7 cellular contexts compared by ENCODE assay signal in genomic region chr7:129530881-129531391, GRCh38. TPM values are rescaled to one million over a fixed set of nuclear protein-coding genes. Genes with fewer than 3 reads are reported as not detected.
DNase-seq lines count a peak whose midpoint lies in the region; ATAC-seq and TF ChIP-seq lines count a peak whose summit lies in the region.

No MANE protein-coding gene starts in this region.

- in situ Hi-C loops in IMR-90 (cut with MboI; ENCODE audit: low sequenced_read_pairs), result no loop called here

- no TSS peak for BruUV-seq in IMR-90 (replicated peaks; lab: Mats Ljungman, UMichigan)

- no peak overlapping the region for H3K23ac ChIP-seq in IMR-90 (ENCODE audit: low read depth, low read length)

- DNase-seq in IMR-90, result peak; percentile 80
- peak; percentile 24 for DNase-seq in activated CD8-positive, alpha-beta memory T cell treated with anti-CD3 and anti-CD28 coated beads, Interleukin-2, amount 50 U/mL, for 4 hours
- peak; percentile 63 for DNase-seq in glomerular visceral epithelial cell (ENCODE audit: extremely low spot score)
- DNase-seq in stimulated activated CD8-positive, alpha-beta memory T cell treated with anti-CD3 and anti-CD28 coated beads, Interleukin-4, amount 100 ng/mL, for 48 hours, result peak; percentile 59
- DNase-seq in DMS79 treated with DMSO at 0.1 percent for 48 hours (lab: John Stamatoyannopoulos, UW), result no peak
- DNase-seq in sigmoid colon, result no peak
- no peak for DNase-seq in COLO829 (ENCODE audit: low spot score)

- H3K14ac ChIP-seq in IMR-90 (replicated peaks; ENCODE audit: low read depth, low read length), result no peak overlapping the region

- H3K9me1 ChIP-seq in IMR-90 (ENCODE audit: insufficient read depth, low read length), result 0 out of 2 replicates have a peak, but pooled peaks cover 3% of the 10 kb centered on the region

- H3K9me3 ChIP-seq in IMR-90 (ENCODE audit: control insufficient read depth, insufficient read depth, low read length), result no peaks in the 10 kb centered on the region
- no peaks in the 10 kb centered on the region for H3K9me3 ChIP-seq in sigmoid colon

- TF ChIP-seq POLR2A in IMR-90 (IDR thresholded peaks at IDR 0.05; ENCODE audit: low read depth, low read length) (no peak), sigmoid colon (IDR thresholded peaks at IDR 0.05) (no peak)

- TF ChIP-seq CTCF in IMR-90 (conservative IDR thresholded peaks at IDR 0.05; ENCODE audit: low read depth, low read length) (no peak), sigmoid colon (IDR thresholded peaks at IDR 0.05) (no peak)

- no peak overlapping the region for H3K56ac ChIP-seq in IMR-90 (ENCODE audit: extremely low read depth, insufficient read depth, low read length)

- no peak overlapping the region for H3K18ac ChIP-seq in IMR-90 (ENCODE audit: low read depth, low read length)

- H3K27me3 ChIP-seq in IMR-90 (ENCODE audit: control insufficient read depth, insufficient read depth, low read length) (no peaks in the 10 kb centered on the region), sigmoid colon (no peaks in the 10 kb centered on the region)

- H3K27ac ChIP-seq in IMR-90 (ENCODE audit: insufficient read depth, low read length) (no peak overlapping the region), sigmoid colon (no peak overlapping the region)

- no peak overlapping the region for H4K5ac ChIP-seq in IMR-90 (ENCODE audit: low read depth, low read length)

- H4K20me1 ChIP-seq in IMR-90 (ENCODE audit: insufficient read depth, low read length), result no peaks in the 10 kb centered on the region

- H2BK20ac ChIP-seq in IMR-90 (ENCODE audit: low read depth, low read length), result no peak overlapping the region

- no peak overlapping the region for H2AFZ ChIP-seq in IMR-90 (replicated peaks; ENCODE audit: low read length, poor library complexity)

- no CpG with 5 or more reads among the region's 3 CpGs for WGBS in IMR-90 (ENCODE audit: extremely low coverage in 2 of 2, insufficient read length in 1 of 2), 2 experiments
- WGBS in sigmoid colon, 2 donors, result 70 to 83% methylated on average over 3 of the region's 3 CpGs

- no peak overlapping the region for H2BK120ac ChIP-seq in IMR-90 (ENCODE audit: low read depth, low read length)

- dilution Hi-C loops in IMR-90 (cut with HindIII; ENCODE audit: low sequenced_read_pairs, unreplicated experiment), result no loop called here

- TF ChIP-seq EP300 in sigmoid colon (IDR thresholded peaks at IDR 0.05), result no peak

- POLR2A ChIA-PET in IMR-90 (lab: Charles Lee; ENCODE audit: unreplicated experiment), result no interaction called here

- peak; percentile 53 for ATAC-seq in IMR-90 (ENCODE audit: low read depth)

- H2BK15ac ChIP-seq in IMR-90 (ENCODE audit: low read depth, low read length), result no peak overlapping the region; the same call in 2 of the 3 replicates

- no peaks in the 10 kb centered on the region for H3K4me1 ChIP-seq in IMR-90 (ENCODE audit: control insufficient read depth, insufficient read depth, low read length)
- H3K4me1 ChIP-seq in sigmoid colon, result no peaks in the 10 kb centered on the region

- H3K4me2 ChIP-seq in IMR-90 (ENCODE audit: low read depth, low read length), result no peak overlapping the region

- H2AK9ac ChIP-seq in IMR-90 (replicated peaks; ENCODE audit: low read depth, low read length, poor library complexity), result no peak overlapping the region

- TF ChIP-seq RAD21 in IMR-90 (IDR thresholded peaks at IDR 0.05; ENCODE audit: low read length), result no peak

- H4K8ac ChIP-seq in IMR-90 (ENCODE audit: low read depth in 2 of 2, low read length in 2 of 2), result no peak overlapping the region

- H3K9ac ChIP-seq in IMR-90 (ENCODE audit: low read depth, low read length), result no peak overlapping the region

- CTCF ChIA-PET in IMR-90 (lab: Yijun Ruan, JAX), result interaction anchor here (1.0 kb wide), 1 partner anchor 719 kb away, joined by 6 read pairs; no protein-coding TSS in a partner anchor

- H3K4me3 ChIP-seq in IMR-90 (ENCODE audit: insufficient read depth, low read depth, low read length) (no peak overlapping the region), sigmoid colon (no peak overlapping the region)

- H2BK5ac ChIP-seq in IMR-90 (ENCODE audit: low read depth, low read length, poor library complexity, severe bottlenecking), result no peak overlapping the region

- intact Hi-C loops in IMR-90 (cut with micrococcal nuclease) (no loop called here), sigmoid colon (cut with DNase I) (no loop called here)

- 0 out of 2 replicates have a peak overlapping the region, but pooled peaks have one; percentile 10 for H2AK5ac ChIP-seq in IMR-90 (ENCODE audit: low read depth, low read length)

- no peaks in the 10 kb centered on the region for H3K79me1 ChIP-seq in IMR-90 (ENCODE audit: low read depth in 1 of 2, low read length in 2 of 2)

- H3K36me3 ChIP-seq in IMR-90 (ENCODE audit: control insufficient read depth, insufficient read depth, low read length), result no peaks in the 10 kb centered on the region
- no peaks in the 10 kb centered on the region for H3K36me3 ChIP-seq in sigmoid colon

- no peak overlapping the region for H4K91ac ChIP-seq in IMR-90 (ENCODE audit: insufficient read depth, low read depth, low read length)

- H3K4ac ChIP-seq in IMR-90 (ENCODE audit: low read depth, low read length), result no peak overlapping the region

TF ChIP-seq in IMR-90, 13 proteins besides CTCF, POLR2A, EP300 and RAD21:
- TF ChIP-seq BHLHE40 (IDR thresholded peaks at IDR 0.05; ENCODE audit: low read depth, low read length) (no peak), MXI1 (IDR thresholded peaks at IDR 0.05; ENCODE audit: borderline replicate concordance, low read depth, low read length) (no peak), FOS (IDR thresholded peaks at IDR 0.05; ENCODE audit: low read depth, low read length) (peak; percentile 75)
- TF ChIP-seq, protein P1, sequence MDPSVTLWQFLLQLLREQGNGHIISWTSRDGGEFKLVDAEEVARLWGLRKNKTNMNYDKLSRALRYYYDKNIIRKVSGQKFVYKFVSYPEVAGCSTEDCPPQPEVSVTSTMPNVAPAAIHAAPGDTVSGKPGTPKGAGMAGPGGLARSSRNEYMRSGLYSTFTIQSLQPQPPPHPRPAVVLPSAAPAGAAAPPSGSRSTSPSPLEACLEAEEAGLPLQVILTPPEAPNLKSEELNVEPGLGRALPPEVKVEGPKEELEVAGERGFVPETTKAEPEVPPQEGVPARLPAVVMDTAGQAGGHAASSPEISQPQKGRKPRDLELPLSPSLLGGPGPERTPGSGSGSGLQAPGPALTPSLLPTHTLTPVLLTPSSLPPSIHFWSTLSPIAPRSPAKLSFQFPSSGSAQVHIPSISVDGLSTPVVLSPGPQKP (IDR thresholded peaks at IDR 0.05; ENCODE audit: borderline replicate concordance, low read depth, low read length), result no peak

RNA-seq across cellular contexts. Expression of gene SMKR1, which starts 28.6 kb away (rescaled TPM):
- not detected in 2 replicates for total RNA-seq in IMR-90 (2012; rRNA removed)
- 0.26 TPM in 1 of 2 replicates, not detected in the other for polyA plus RNA-seq in IMR-90 (2012; rRNA removed)
- 0.04 TPM in 1 of 2 replicates, not detected in the other for polyA plus RNA-seq in IMR-90 (2012; cell fraction: cytosol; rRNA removed)
- polyA plus RNA-seq in IMR-90 (2012; cell fraction: nucleus; rRNA removed; ENCODE audit: low replicate concordance), result not detected in 2 replicates
- not detected for total RNA-seq in sigmoid colon
- under 1 TPM in 1 of 3 donors, not detected in 2; 0.45 TPM for polyA plus RNA-seq in sigmoid colon

Comparison
In these comparisons a context has a peak if more than half of its experiments do, and no peak if none do; other contexts are left out.
1. DNase-seq: peak in IMR-90 (single experiment), activated CD8-positive, alpha-beta memory T cell treated with anti-CD3 and anti-CD28 coated beads, Interleukin-2, amount 50 U/mL, for 4 hours (single experiment), glomerular visceral epithelial cell (single experiment) and stimulated activated CD8-positive, alpha-beta memory T cell treated with anti-CD3 and anti-CD28 coated beads, Interleukin-4, amount 100 ng/mL, for 48 hours (single experiment); none in DMS79 treated with DMSO at 0.1 percent for 48 hours (single experiment), sigmoid colon (single experiment) and COLO829 (single experiment).